Comparison of ENCODE assay signal across 6 cellular contexts in genomic region chr22:50269573-50270301, GRCh38. TPM values are rescaled to one million over a fixed set of nuclear protein-coding genes. Genes with fewer than 3 reads are reported as not detected.
DNase-seq lines count a peak whose midpoint lies in the region; ATAC-seq and TF ChIP-seq lines count a peak whose summit lies in the region.

No MANE protein-coding gene starts in this region.

- H3K4me3 ChIP-seq in testis: peak overlapping the region; percentile 45 to 46

- H3K4me1 ChIP-seq in testis: peaks cover 44% of the 10 kb centered on the region

- WGBS in testis, 2 donors: 0 to 5% methylated on average over 2 to 37 of the region's 56 CpGs

- ATAC-seq in left ventricle myocardium superior: peak; percentile 14

- peak overlapping the region in 1 of 2 donors; percentile 75 for H3K27ac ChIP-seq in testis

- no peaks in the 10 kb centered on the region for H3K9me3 ChIP-seq in testis

- TF ChIP-seq POLR2A in testis (IDR thresholded peaks at IDR 0.05): no peak

- TF ChIP-seq CTCF in testis (IDR thresholded peaks at IDR 0.05): no peak

- no peaks in the 10 kb centered on the region for H3K36me3 ChIP-seq in testis (ENCODE audit: low read depth, missing control alignments)

- DNase-seq in NCI-H1105 treated with DMSO at 0.1 percent for 48 hours (lab: John Stamatoyannopoulos, UW): peak; percentile 13
- no peak for DNase-seq in NCI-H1105 (lab: John Stamatoyannopoulos, UW)
- DNase-seq in activated CD4-positive, alpha-beta T cell treated with anti-CD3 and anti-CD28 coated beads, Interleukin-2, amount 50 U/mL, for 48 hours: peak; percentile 61 to 69
- DNase-seq in left ventricle myocardium superior: peak; percentile 63
- peak; percentile 49 for DNase-seq in testis
- DNase-seq in NCI-H2171 treated with DMSO at 0.1 percent for 48 hours (lab: John Stamatoyannopoulos, UW): no peak

- intact Hi-C loops in left ventricle myocardium superior (cut with micrococcal nuclease) (loop anchor here (10.0 kb wide), 1 partner anchor 55 kb away; the partner anchor contains the start of gene DENND6B), testis (cut with DNase I; ENCODE audit: low total_unique reads) (no loop called here)

- H3K27me3 ChIP-seq in testis: no peaks in the 10 kb centered on the region

RNA-seq across cellular contexts. Expression of gene MAPK11, which starts 0.4 kb away (rescaled TPM):
- 9.1 TPM for total RNA-seq in left ventricle myocardium superior
- 10 to 100 TPM in 1 of 2 donors, 1 to 10 TPM in 1; 8.3 to 10.7 TPM for total RNA-seq in testis
- 6.4 TPM for polyA plus RNA-seq in testis (ENCODE audit: insufficient read depth, low read depth, low replicate concordance)

RNA-seq across cellular contexts. Expression of gene MAPK12, which starts 8.3 kb away (rescaled TPM):
- total RNA-seq in left ventricle myocardium superior: 15.8 TPM
- total RNA-seq in testis: 10 to 100 TPM; 22.3 to 25.1 TPM
- 9.1 TPM for polyA plus RNA-seq in testis (ENCODE audit: insufficient read depth, low read depth, low replicate concordance)

RNA-seq across cellular contexts. Expression of gene HDAC10, which starts 18.7 kb away (rescaled TPM):
- 12.7 TPM for total RNA-seq in left ventricle myocardium superior
- 10 to 100 TPM; 32.1 to 33.1 TPM for total RNA-seq in testis
- polyA plus RNA-seq in testis (ENCODE audit: insufficient read depth, low read depth, low replicate concordance): 13.5 TPM

RNA-seq across cellular contexts. Expression of gene TUBGCP6, which starts 24.9 kb away (rescaled TPM):
- total RNA-seq in left ventricle myocardium superior: 18.4 TPM
- 100 to 1,000 TPM; 136 to 143 TPM for total RNA-seq in testis
- 40.2 TPM for polyA plus RNA-seq in testis (ENCODE audit: insufficient read depth, low read depth, low replicate concordance)

RNA-seq across cellular contexts. Expression of gene PLXNB2, which starts 37.7 kb away (rescaled TPM):
- total RNA-seq in left ventricle myocardium superior: 81.7 TPM
- total RNA-seq in testis: 100 to 1,000 TPM; 219 to 243 TPM
- 98.0 TPM for polyA plus RNA-seq in testis (ENCODE audit: insufficient read depth, low read depth, low replicate concordance)

Comparison
In these comparisons a context has a peak if more than half of its experiments do, and no peak if none do; other contexts are left out.
1. DNase-seq: peak in NCI-H1105 treated with DMSO at 0.1 percent for 48 hours (single experiment), activated CD4-positive, alpha-beta T cell treated with anti-CD3 and anti-CD28 coated beads, Interleukin-2, amount 50 U/mL, for 48 hours (2 of 2), left ventricle myocardium superior (single experiment) and testis (single experiment); none in NCI-H1105 (single experiment) and NCI-H2171 treated with DMSO at 0.1 percent for 48 hours (single experiment).